ENCODE assay signal across 15 cellular contexts in the genomic region with DNA sequence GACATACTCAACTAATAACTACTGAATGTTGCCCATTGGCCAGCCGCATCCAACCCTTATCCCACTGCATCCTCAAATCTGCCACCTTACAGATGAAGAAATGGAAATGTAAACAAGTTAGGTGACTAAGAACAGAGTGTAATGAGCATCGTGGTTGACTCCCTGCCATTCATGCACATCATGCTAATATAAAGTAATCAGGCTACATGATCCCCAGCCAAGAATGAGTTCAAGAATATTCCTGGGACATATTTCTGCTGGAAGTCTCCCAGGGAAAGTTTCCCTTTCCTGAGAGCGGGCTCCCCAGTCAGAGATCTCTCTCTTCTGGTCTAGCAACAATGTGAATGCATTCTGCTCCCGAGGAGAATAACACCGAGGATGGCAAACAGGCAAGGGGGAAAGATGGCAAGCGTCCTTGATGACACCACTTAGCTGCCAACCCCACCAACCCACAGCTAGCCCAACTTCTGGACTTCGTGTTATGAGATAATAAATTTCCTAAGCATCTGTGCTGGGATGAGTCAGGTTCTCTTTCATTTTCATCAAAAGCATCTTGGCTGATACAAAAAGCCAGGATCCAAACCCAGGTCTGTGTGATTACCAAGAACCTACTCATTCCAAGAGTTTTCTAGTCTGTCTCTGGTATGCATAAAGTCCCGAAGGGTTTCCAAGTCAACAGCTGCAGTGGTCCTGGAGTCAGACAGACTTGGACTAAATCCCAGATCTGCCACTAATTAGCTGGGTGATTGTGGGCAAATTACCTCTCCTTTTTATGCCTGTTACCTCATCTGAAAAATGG. TPM values are rescaled to one million over a fixed set of nuclear protein-coding genes. Genes with fewer than 3 reads are reported as not detected.
DNase-seq lines count a peak whose midpoint lies in the region; ATAC-seq lines count a peak whose summit lies in the region.
"Had no signal": no experiment of that assay in that cellular context is flagged by ENCODE, and none has a peak within 500 bp of the region (broad histone marks: within the 10 kb centered on the region; RNA-seq: fewer than 3 reads in every experiment).

No MANE protein-coding gene starts in this region.

- no peak for ATAC-seq in HG03280 (IDR thresholded peaks at IDR 0.05; ENCODE audit: unreplicated experiment)
- no peak for ATAC-seq in GM21619 (IDR thresholded peaks at IDR 0.05; ENCODE audit: unreplicated experiment)

- no peak overlapping the region for H3K4me3 ChIP-seq in SJCRH30
- H3K4me3 ChIP-seq: upper lobe of left lung had no signal

- H3K27me3 ChIP-seq in SJCRH30 = no peaks in the 10 kb centered on the region
- H3K27me3 ChIP-seq: upper lobe of left lung had no signal

- H3K4me1 ChIP-seq in SJCRH30 = peaks cover 30% of the 10 kb centered on the region

- H3K27ac ChIP-seq in SJCRH30 = peak overlapping the region; percentile 18; the same call in 1 of the 2 replicates
- H3K27ac ChIP-seq: upper lobe of left lung had no signal

- DNase-seq in AG20443 (ENCODE audit: low spot score) = peak; percentile 41
- DNase-seq in M059J (ENCODE audit: low read depth) = peak; percentile 68
- DNase-seq in SJCRH30 = peak; percentile 49 to 74
- peak; percentile 38 for DNase-seq in kidney tubule cell (ENCODE audit: low spot score)
- no peak for DNase-seq in iPS-NIHi11 (ENCODE audit: low spot score)
- no peak for DNase-seq in COLO829 (ENCODE audit: low spot score)
- DNase-seq: activated CD4-positive, alpha-beta memory T cell treated with anti-CD3 and anti-CD28 coated beads, Interleukin-2, amount 10 ng/mL, durations not matched to agents 7 days and 5 days; activated naive CD4-positive, alpha-beta T cell treated with anti-CD3 and anti-CD28 coated beads for 36 hours; HFFc6; Karpas-422; upper lobe of left lung had no signal

- no peaks in the 10 kb centered on the region for H3K36me3 ChIP-seq in SJCRH30
- H3K36me3 ChIP-seq: upper lobe of left lung had no signal

- no peaks in the 10 kb centered on the region; the same call in 1 of the 2 replicates for H3K9me3 ChIP-seq in SJCRH30 (replicated peaks)
- H3K9me3 ChIP-seq: upper lobe of left lung had no signal

RNA-seq across cellular contexts. Expression of a gene that starts 55.7 kb away (rescaled TPM):
- 5.8 TPM in 2 replicates for total RNA-seq in M059J (2014; rRNA removed; shearing (Covaris generic))
- total RNA-seq in SJCRH30 (2014; rRNA removed; shearing (Covaris generic)) = not detected in 2 replicates
- total RNA-seq: activated CD4-positive, alpha-beta memory T cell treated with anti-CD3 and anti-CD28 coated beads, Interleukin-2, amount 10 ng/mL, durations not matched to agents 7 days and 5 days; B cell; T-helper 2 cell treated with Interferon-gamma antibody and Interleukin-4, amounts not matched to agents 100 ng/mL and 5 ng/mL, for 36 hours had no signal

Comparison
In these comparisons a context has a peak if more than half of its experiments do, and no peak if none do; other contexts are left out.
1. DNase-seq: peak in AG20443 (single experiment), M059J (single experiment), SJCRH30 (2 of 2) and kidney tubule cell (single experiment); none in iPS-NIHi11 (single experiment) and COLO829 (single experiment).